8 cellular contexts compared by ENCODE assay signal in genomic region chr7:82740246-82740848, GRCh38.
DNase-seq lines count a peak whose midpoint lies in the region; FAIRE-seq and TF ChIP-seq lines count a peak whose summit lies in the region.

No MANE protein-coding gene starts in this region.

- no peaks in the 10 kb centered on the region for H3K36me3 ChIP-seq in ovary

- H3K27ac ChIP-seq in coronary artery (no peak overlapping the region), ovary (no peak overlapping the region)

- no peak for TF ChIP-seq EP300 in ovary (IDR thresholded peaks at IDR 0.05)

- no peaks in the 10 kb centered on the region for H3K9me3 ChIP-seq in ovary

- intact Hi-C loops in ovary (cut with DNase I): no loop called here

- DNase-seq in AG08395 (ENCODE audit: low spot score): peak; percentile 50
- peak; percentile 74 for DNase-seq in NCI-H1694 (lab: John Stamatoyannopoulos, UW)
- peak; percentile 32 for DNase-seq in inferior parietal cortex (ENCODE audit: extremely low spot score)
- no peak for DNase-seq in coronary artery (ENCODE audit: low spot score)
- DNase-seq in ovary: no peak
- DNase-seq in middle frontal gyrus (ENCODE audit: extremely low spot score, low spot score): no peak

- peak; percentile 58 for FAIRE-seq in TTC549 (lab: Jason Lieb, UNC)

- no peaks in the 10 kb centered on the region for H3K27me3 ChIP-seq in ovary

- TF ChIP-seq POLR2A in ovary (IDR thresholded peaks at IDR 0.05): no peak

- WGBS in ovary, 3 donors: 19 to 24% (median 23%) methylated on average over 3 of the region's 3 CpGs

- peak; percentile 54 for TF ChIP-seq CTCF in GM12873 (IDR thresholded peaks at IDR 0.05; ENCODE audit: insufficient read depth, low read depth, low read length, missing control alignments)
- TF ChIP-seq CTCF in coronary artery (IDR thresholded peaks at IDR 0.05): no peak
- no peak for TF ChIP-seq CTCF in ovary (IDR thresholded peaks at IDR 0.05)

- H3K4me3 ChIP-seq in coronary artery: no peak overlapping the region
- H3K4me3 ChIP-seq in ovary: no peak overlapping the region

- H3K4me1 ChIP-seq in ovary (ENCODE audit: insufficient read depth): no peaks in the 10 kb centered on the region

Comparison
In these comparisons a context has a peak if more than half of its experiments do, and no peak if none do; other contexts are left out.
1. DNase-seq: peak in AG08395 (single experiment), NCI-H1694 (single experiment) and inferior parietal cortex (single experiment); none in coronary artery (single experiment), ovary (0 of 5) and middle frontal gyrus (single experiment).